In the genomic region with DNA sequence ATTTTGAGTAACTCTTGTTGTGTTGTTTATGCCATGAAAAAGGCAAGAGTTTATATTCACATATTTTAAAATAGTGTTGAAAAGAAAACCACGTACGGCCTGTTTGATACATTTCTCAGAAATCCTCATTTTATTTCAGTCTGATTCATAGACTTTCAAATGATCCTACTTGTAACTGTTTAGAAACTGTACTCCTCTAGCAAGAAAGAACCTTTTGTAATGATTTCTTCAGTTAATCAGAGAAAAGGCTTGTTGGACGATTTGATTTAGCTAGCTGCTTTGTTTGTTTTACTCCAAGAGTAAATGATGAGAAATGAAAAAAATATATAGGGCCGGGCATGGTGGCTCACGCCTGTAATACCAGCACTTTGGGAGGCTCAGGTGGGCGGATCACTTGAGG, we compare ENCODE assay signal across 21 cellular contexts.
"Had no signal": no experiment of that assay in that cellular context is flagged by ENCODE, and none has a peak within 500 bp of the region (broad histone marks: within the 10 kb centered on the region; RNA-seq: fewer than 3 reads in every experiment).

No MANE protein-coding gene starts in this region.

- H2AFZ ChIP-seq: parathyroid adenoma had no signal

- H3K9me3 Mint-ChIP-seq: naive thymus-derived CD4-positive, alpha-beta T cell; nephron progenitor cell; stimulated activated naive B cell treated with anti-CD40 and anti-IgM and Interleukin-4, amounts not matched to agents 10 μg/mL and 1 μg/mL and 100 μg/mL, for 72 hours; stimulated activated naive CD8-positive, alpha-beta T cell treated with anti-CD3 and anti-CD28 coated beads, Interleukin-15, amount 100 ng/mL, for 72 hours had no signal

- H3K27ac Mint-ChIP-seq: nephron progenitor cell; stimulated activated naive B cell treated with anti-CD40 and anti-IgM and Interleukin-4, amounts not matched to agents 10 μg/mL and 1 μg/mL and 100 μg/mL, for 72 hours; stimulated activated naive CD8-positive, alpha-beta T cell treated with anti-CD3 and anti-CD28 coated beads, Interleukin-15, amount 100 ng/mL, for 72 hours had no signal

- H3K4me1 ChIP-seq: parathyroid adenoma, testis had no signal

- H3K27ac ChIP-seq: gastroesophageal sphincter, parathyroid adenoma, spleen, upper lobe of right lung, vagina had no signal

- H3K9me3 ChIP-seq: gastroesophageal sphincter, spleen, testis, tibial nerve, upper lobe of right lung, vagina had no signal

- H3K4me1 Mint-ChIP-seq: nephron progenitor cell had no signal

- H3K27me3 ChIP-seq: gastroesophageal sphincter, spleen, testis, tibial nerve, upper lobe of right lung, vagina had no signal

- H3K4me3 ChIP-seq: gastroesophageal sphincter, spleen, testis, tibial nerve, upper lobe of right lung, vagina had no signal

- H3K9ac ChIP-seq: parathyroid adenoma had no signal

- ATAC-seq: gastroesophageal sphincter; left lobe of liver; naive thymus-derived CD4-positive, alpha-beta T cell; sciatic nerve; stimulated activated naive B cell treated with anti-CD40 and anti-IgM and Interleukin-4, amounts not matched to agents 10 μg/mL and 1 μg/mL and 100 μg/mL, for 72 hours; stimulated activated naive CD8-positive, alpha-beta T cell treated with anti-CD3 and anti-CD28 coated beads, Interleukin-15, amount 100 ng/mL, for 72 hours; upper lobe of right lung had no signal

- H3K27me3 Mint-ChIP-seq: naive thymus-derived CD4-positive, alpha-beta T cell; stimulated activated naive B cell treated with anti-CD40 and anti-IgM and Interleukin-4, amounts not matched to agents 10 μg/mL and 1 μg/mL and 100 μg/mL, for 72 hours; stimulated activated naive CD8-positive, alpha-beta T cell treated with anti-CD3 and anti-CD28 coated beads, Interleukin-15, amount 100 ng/mL, for 72 hours had no signal

- H3K4me3 Mint-ChIP-seq: naive thymus-derived CD4-positive, alpha-beta T cell; nephron progenitor cell; stimulated activated naive B cell treated with anti-CD40 and anti-IgM and Interleukin-4, amounts not matched to agents 10 μg/mL and 1 μg/mL and 100 μg/mL, for 72 hours; stimulated activated naive CD8-positive, alpha-beta T cell treated with anti-CD3 and anti-CD28 coated beads, Interleukin-15, amount 100 ng/mL, for 72 hours had no signal

- DNase-seq: dermis blood vessel endothelial cell; erythroblast; glutamatergic neuron; islet precursor cell; mammary epithelial cell; naive thymus-derived CD4-positive, alpha-beta T cell; nephron progenitor cell; spleen; stimulated activated CD4-positive, alpha-beta T cell treated with anti-CD3 and anti-CD28 coated beads, Interleukin-15, amount 100 ng/mL, for 24 hours; stimulated activated CD4-positive, alpha-beta T cell treated with anti-CD3 and anti-CD28 coated beads, Interleukin-1b, Interleukin-23, amount 100 ng/mL, for 48 hours; stimulated activated CD4-positive, alpha-beta T cell treated with anti-CD3 and anti-CD28 coated beads, Interleukin-4, amount 100 ng/mL, for 24 hours; stimulated activated naive B cell treated with anti-CD40 and anti-IgM and Interleukin-4, amounts not matched to agents 10 μg/mL and 1 μg/mL and 100 μg/mL, for 72 hours; stimulated activated naive CD8-positive, alpha-beta T cell treated with anti-CD3 and anti-CD28 coated beads, Interleukin-15, amount 100 ng/mL, for 72 hours; testis; upper lobe of right lung had no signal

- H3K36me3 ChIP-seq: gastroesophageal sphincter, tibial nerve, upper lobe of right lung, vagina had no signal
